Comparison of ENCODE assay signal across 19 cellular contexts in genomic region chr13:26568132-26568815, GRCh38.
"Had no signal": no experiment of that assay in that cellular context is flagged by ENCODE, and none has a peak within 500 bp of the region (broad histone marks: within the 10 kb centered on the region; RNA-seq: fewer than 3 reads in every experiment).

No MANE protein-coding gene starts in this region.

- DNase-seq: effector memory CD8-positive, alpha-beta T cell; gastrocnemius medialis; heart right ventricle; hypothalamus; islet precursor cell; left ventricle myocardium inferior; mesendoderm; naive thymus-derived CD4-positive, alpha-beta T cell; nephron progenitor cell; psoas muscle; retina; stimulated activated naive CD4-positive, alpha-beta T cell treated with Interleukin-2 at 50 U/mL for 16 hours; tibial artery had no signal

- ATAC-seq: effector memory CD8-positive, alpha-beta T cell; gastrocnemius medialis; heart right ventricle; naive thymus-derived CD4-positive, alpha-beta T cell; psoas muscle; sciatic nerve had no signal

- H3K9me3 ChIP-seq: esophagus muscularis mucosa, tibial artery, upper lobe of left lung, vagina had no signal

- H3K4me1 ChIP-seq: esophagus muscularis mucosa, gastrocnemius medialis, heart right ventricle, psoas muscle, vagina had no signal

- H3K27ac ChIP-seq: epithelial cell of prostate, esophagus muscularis mucosa, gastrocnemius medialis, heart right ventricle, left ventricle myocardium inferior, psoas muscle, skin epidermis, tibial artery, upper lobe of left lung, vagina had no signal

- H3K27me3 ChIP-seq: esophagus muscularis mucosa, gastrocnemius medialis, heart right ventricle, tibial artery, upper lobe of left lung, vagina had no signal

- H3K36me3 ChIP-seq: esophagus muscularis mucosa, gastrocnemius medialis, heart right ventricle, left ventricle myocardium inferior, tibial artery, upper lobe of left lung, vagina had no signal

- H3K4me3 ChIP-seq: esophagus muscularis mucosa, gastrocnemius medialis, heart right ventricle, left ventricle myocardium inferior, psoas muscle, skin epidermis, tibial artery, upper lobe of left lung, vagina had no signal
